Comparison of ENCODE assay signal across 9 cellular contexts in the genomic region with DNA sequence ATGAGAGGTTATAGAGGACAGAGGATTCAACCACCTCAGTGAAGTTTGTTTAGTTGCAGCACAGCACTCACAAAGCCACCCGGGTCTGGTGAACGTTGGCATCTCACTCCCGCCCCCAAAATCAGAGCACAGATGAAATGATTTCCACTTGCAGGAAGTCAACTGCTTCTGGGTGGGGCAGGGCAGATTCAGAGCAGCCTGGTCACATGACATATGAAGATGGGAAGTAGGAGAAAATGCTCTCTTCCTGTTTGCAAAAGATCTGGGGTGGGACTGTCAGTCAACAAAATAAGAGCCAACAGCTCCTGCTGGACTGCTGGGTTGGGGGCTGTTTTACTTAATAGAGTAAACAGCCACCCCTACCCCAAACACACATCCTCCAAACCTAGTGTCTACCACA. TPM values are rescaled to one million over a fixed set of nuclear protein-coding genes. Genes with fewer than 3 reads are reported as not detected.
DNase-seq lines count a peak whose midpoint lies in the region; ATAC-seq and TF ChIP-seq lines count a peak whose summit lies in the region.
"Had no signal": no experiment of that assay in that cellular context is flagged by ENCODE, and none has a peak within 500 bp of the region (broad histone marks: within the 10 kb centered on the region; RNA-seq: fewer than 3 reads in every experiment).

No MANE protein-coding gene starts in this region.

- H3K27ac Mint-ChIP-seq in stimulated activated naive CD8-positive, alpha-beta T cell treated with anti-CD3 and anti-CD28 coated beads, Interleukin-15, amount 100 ng/mL, for 72 hours, result peak overlapping the region; percentile 29 to 91

- peak overlapping the region; percentile 58 to 62 for H3K4me3 Mint-ChIP-seq in stimulated activated naive CD8-positive, alpha-beta T cell treated with anti-CD3 and anti-CD28 coated beads, Interleukin-15, amount 100 ng/mL, for 72 hours

- H3K27ac ChIP-seq in heart right ventricle, result peak overlapping the region in 1 of 10 donors; percentile 86
- H3K27ac ChIP-seq: 22Rv1 had no signal

- peaks cover 0 to 99% (median 27%) of the 10 kb centered on the region in 9 donors for H3K36me3 ChIP-seq in heart right ventricle

- no peaks in the 10 kb centered on the region for H3K9me3 ChIP-seq in heart right ventricle

- H3K27me3 Mint-ChIP-seq in stimulated activated naive CD8-positive, alpha-beta T cell treated with anti-CD3 and anti-CD28 coated beads, Interleukin-15, amount 100 ng/mL, for 72 hours, result no peaks in the 10 kb centered on the region

- intact Hi-C loops in heart right ventricle (cut with DNase I), result no loop called here

- H3K9me3 Mint-ChIP-seq in stimulated activated naive CD8-positive, alpha-beta T cell treated with anti-CD3 and anti-CD28 coated beads, Interleukin-15, amount 100 ng/mL, for 72 hours, result no peaks in the 10 kb centered on the region

- peak overlapping the region in 1 of 10 donors; percentile 41 for H3K4me3 ChIP-seq in heart right ventricle

- peaks cover 35% of the 10 kb centered on the region for H3K4me1 Mint-ChIP-seq in stimulated activated naive CD8-positive, alpha-beta T cell treated with anti-CD3 and anti-CD28 coated beads, Interleukin-15, amount 100 ng/mL, for 72 hours

- peaks cover 0 to 17% (median 0%) of the 10 kb centered on the region in 9 donors for H3K4me1 ChIP-seq in heart right ventricle

- H3K27me3 ChIP-seq in heart right ventricle, result no peaks in the 10 kb centered on the region

- peak; percentile 81 for DNase-seq in SIG-M5 treated with dmso at 0.1 percent for 504 hours (lab: John Stamatoyannopoulos, UW; ENCODE audit: unreplicated experiment)
- DNase-seq in SIG-M5 (lab: John Stamatoyannopoulos, UW), result no peak
- DNase-seq in activated CD4-positive, alpha-beta T cell treated with anti-CD3 and anti-CD28 coated beads, Interleukin-2, amount 50 U/mL, for 48 hours, result peak; percentile 24 to 30
- no peak for DNase-seq in heart right ventricle
- DNase-seq in stimulated activated naive CD8-positive, alpha-beta T cell treated with anti-CD3 and anti-CD28 coated beads, Interleukin-15, amount 100 ng/mL, for 72 hours, result peak; percentile 12 to 31
- no peak for DNase-seq in NCI-H1092 (lab: John Stamatoyannopoulos, UW)

- no peak for TF ChIP-seq CTCF in heart right ventricle (IDR thresholded peaks at IDR 0.05)

- ATAC-seq in heart right ventricle, result peak in 6 of 8 donors; percentile 26 to 67 (median 46)
- peak; percentile 77 for ATAC-seq in stimulated activated naive CD8-positive, alpha-beta T cell treated with anti-CD3 and anti-CD28 coated beads, Interleukin-15, amount 100 ng/mL, for 72 hours
- no peak for ATAC-seq in GM18502 (IDR thresholded peaks at IDR 0.05; ENCODE audit: poor library complexity, unreplicated experiment)
- no peak for ATAC-seq in HG03196 (IDR thresholded peaks at IDR 0.05; ENCODE audit: unreplicated experiment)

- WGBS in heart right ventricle, 2 donors, result 44 to 45% methylated on average over 3 of the region's 3 CpGs

RNA-seq across cellular contexts. Expression of gene LRRC71, which starts 43.2 kb away (rescaled TPM):
- under 1 TPM in 3 of 10 donors, not detected in 7; 0.15 to 0.38 (median 0.35) TPM for total RNA-seq in heart right ventricle
- polyA plus RNA-seq in heart right ventricle, result under 1 TPM; 0.06 to 0.51 TPM

Comparison
In these comparisons a context has a peak if more than half of its experiments do, and no peak if none do; other contexts are left out.
1. DNase-seq: peak in SIG-M5 treated with dmso at 0.1 percent for 504 hours (single experiment), activated CD4-positive, alpha-beta T cell treated with anti-CD3 and anti-CD28 coated beads, Interleukin-2, amount 50 U/mL, for 48 hours (2 of 2) and stimulated activated naive CD8-positive, alpha-beta T cell treated with anti-CD3 and anti-CD28 coated beads, Interleukin-15, amount 100 ng/mL, for 72 hours (2 of 2); none in SIG-M5 (single experiment), heart right ventricle (0 of 2) and NCI-H1092 (single experiment).
2. ATAC-seq: peak in heart right ventricle (6 of 8) and stimulated activated naive CD8-positive, alpha-beta T cell treated with anti-CD3 and anti-CD28 coated beads, Interleukin-15, amount 100 ng/mL, for 72 hours (single experiment); none in GM18502 (single experiment) and HG03196 (single experiment).